Comparison of ENCODE assay signal across 27 cellular contexts in genomic region chr11:105912666-105913065, GRCh38.
"Had no signal": no experiment of that assay in that cellular context is flagged by ENCODE, and none has a peak within 500 bp of the region (broad histone marks: within the 10 kb centered on the region; RNA-seq: fewer than 3 reads in every experiment).

No MANE protein-coding gene starts in this region.

- H3K4me1 ChIP-seq: stomach, suprapubic skin, testis, thyroid gland, tibial artery, tibial nerve, transverse colon, upper lobe of left lung, upper lobe of right lung, uterus, vagina had no signal

- DNase-seq: stimulated activated CD4-positive, alpha-beta T cell treated with anti-CD3 and anti-CD28 coated beads, Interleukin-2, amount 100 ng/mL, for 48 hours; stimulated activated CD4-positive, alpha-beta T cell treated with anti-CD3 and anti-CD28 coated beads, Interleukin-4, amount 100 ng/mL, for 1 hour; stimulated activated CD4-positive, alpha-beta T cell treated with anti-CD3 and anti-CD28 coated beads, Interleukin-4, amount 100 ng/mL, for 24 hours; stimulated activated CD4-positive, alpha-beta T cell treated with anti-CD3 and anti-CD28 coated beads, Interleukin-4, amount 100 ng/mL, for 4 hours; stimulated activated CD8-positive, alpha-beta memory T cell treated with anti-CD3 and anti-CD28 coated beads, Interleukin-4, amount 100 ng/mL, for 48 hours; stimulated activated naive B cell treated with anti-CD40 and anti-IgM and Interleukin-4, amounts not matched to agents 10 μg/mL and 1 μg/mL and 100 μg/mL, for 72 hours; stimulated activated naive CD4-positive, alpha-beta T cell; stimulated activated naive CD4-positive, alpha-beta T cell treated with Interleukin-2 at 50 U/mL for 16 hours; stimulated activated naive CD8-positive, alpha-beta T cell treated with anti-CD3 and anti-CD28 coated beads, Interleukin-15, amount 100 ng/mL, for 72 hours; stimulated activated naive CD8-positive, alpha-beta T cell treated with anti-CD3 and anti-CD28 coated beads, Interleukin-15, Interleukin-2, amounts not matched to agents 100 U/mL and 50 U/mL, for 24 hours; stomach; substantia nigra; testis; thyroid gland; tibial artery; transverse colon; trophoblast cell; upper lobe of left lung; upper lobe of right lung; uterus had no signal

- FAIRE-seq: urothelium cell line had no signal

- H3K4me3 ChIP-seq: stomach, suprapubic skin, testis, thoracic aorta, thyroid gland, tibial artery, tibial nerve, transverse colon, upper lobe of left lung, upper lobe of right lung, uterus, vagina had no signal

- ATAC-seq: stimulated activated effector memory CD8-positive, alpha-beta T cell treated with anti-CD3 and anti-CD28 coated beads, Interleukin-12 subunit alpha, Interleukin-12 subunit beta, amount 100 ng/mL, for 72 hours; stimulated activated memory B cell treated with anti-CD40 and anti-IgM and Interleukin-4, amounts not matched to agents 10 μg/mL and 1 μg/mL and 100 μg/mL, for 72 hours; stimulated activated naive B cell treated with anti-CD40 and anti-IgM and Interleukin-4, amounts not matched to agents 10 μg/mL and 1 μg/mL and 100 μg/mL, for 72 hours; stimulated activated naive CD8-positive, alpha-beta T cell treated with anti-CD3 and anti-CD28 coated beads, Interleukin-15, amount 100 ng/mL, for 72 hours; stimulated activated naive CD8-positive, alpha-beta T cell treated with anti-CD3 and anti-CD28 coated beads, Interleukin-15, Interleukin-2, amounts not matched to agents 100 U/mL and 50 U/mL, for 24 hours; upper lobe of right lung had no signal

- H3K36me3 ChIP-seq: stomach, suprapubic skin, thoracic aorta, thyroid gland, tibial artery, tibial nerve, transverse colon, upper lobe of left lung, upper lobe of right lung, uterus, vagina had no signal

- H3K27me3 ChIP-seq: stomach, suprapubic skin, testis, thyroid gland, tibial artery, tibial nerve, transverse colon, upper lobe of left lung, upper lobe of right lung, uterus, vagina had no signal

- H3K27ac ChIP-seq: stomach, suprapubic skin, testis, thoracic aorta, thyroid gland, tibial artery, tibial nerve, transverse colon, upper lobe of left lung, upper lobe of right lung, uterus, vagina had no signal

- H3K9me3 ChIP-seq: stomach, suprapubic skin, testis, thoracic aorta, thyroid gland, tibial artery, tibial nerve, transverse colon, upper lobe of left lung, upper lobe of right lung, uterus, vagina had no signal
